ENCODE assay signal across 1 cellular context in the genomic region with DNA sequence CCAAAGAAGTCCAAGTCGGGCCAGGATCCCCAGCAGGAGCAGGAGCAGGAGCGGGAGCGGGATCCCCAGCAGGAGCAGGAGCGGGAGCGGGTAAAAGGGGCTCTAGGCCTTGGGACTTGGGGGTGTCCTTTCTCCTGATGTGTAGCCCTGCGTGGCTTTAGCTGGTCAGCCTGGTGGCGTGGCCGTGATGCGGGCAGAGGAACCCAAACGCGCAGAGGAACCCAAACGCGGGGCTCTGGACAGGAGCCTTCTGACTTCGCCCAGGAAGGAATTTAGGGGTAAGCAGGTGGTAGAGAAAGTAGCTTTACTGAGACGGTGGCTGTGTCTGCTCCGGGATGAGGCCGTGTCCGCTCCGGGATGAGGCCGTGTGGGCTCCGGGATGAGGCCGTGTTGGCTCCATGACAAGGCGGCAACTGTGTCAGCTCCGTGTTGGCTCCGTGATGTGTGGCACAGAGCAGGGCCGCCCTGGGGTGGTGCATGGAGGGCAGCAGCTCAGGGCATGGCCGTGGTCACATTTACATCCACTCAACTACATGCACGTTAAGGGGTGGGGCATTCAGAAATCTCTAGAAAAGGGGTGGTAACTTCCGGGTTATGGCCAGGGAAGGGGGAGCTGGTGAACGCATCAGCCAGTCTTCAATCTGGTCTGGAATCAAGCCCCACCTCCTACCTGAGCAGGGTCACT.
TF ChIP-seq lines count a peak whose summit lies in the region.

No MANE protein-coding gene starts in this region.

TF ChIP-seq in HepG2, 621 proteins besides CTCF, POLR2A, EP300 and RAD21 (continues in another document):
- TF ChIP-seq POLR2G (IDR thresholded peaks at IDR 0.05; ENCODE audit: low read depth, low read length): peak; percentile 75; the same call in 1 of the 2 replicates
- no peak for TF ChIP-seq ZNF891 (CRISPR knock-in tag; IDR thresholded peaks at IDR 0.05)
- 0 out of 2 replicates have a peak, but pooled peaks have one; percentile 59 for TF ChIP-seq AFF4 (CRISPR knock-in tag; IDR thresholded peaks at IDR 0.05)
- TF ChIP-seq NCOA5 (CRISPR knock-in tag; IDR thresholded peaks at IDR 0.05): no peak
- no peak for TF ChIP-seq AGO1 (IDR thresholded peaks at IDR 0.05; ENCODE audit: low read depth, low read length, poor library complexity, severe bottlenecking)
- TF ChIP-seq TBX3 (IDR thresholded peaks at IDR 0.05; ENCODE audit: borderline replicate concordance): no peak
- TF ChIP-seq, protein P1, sequence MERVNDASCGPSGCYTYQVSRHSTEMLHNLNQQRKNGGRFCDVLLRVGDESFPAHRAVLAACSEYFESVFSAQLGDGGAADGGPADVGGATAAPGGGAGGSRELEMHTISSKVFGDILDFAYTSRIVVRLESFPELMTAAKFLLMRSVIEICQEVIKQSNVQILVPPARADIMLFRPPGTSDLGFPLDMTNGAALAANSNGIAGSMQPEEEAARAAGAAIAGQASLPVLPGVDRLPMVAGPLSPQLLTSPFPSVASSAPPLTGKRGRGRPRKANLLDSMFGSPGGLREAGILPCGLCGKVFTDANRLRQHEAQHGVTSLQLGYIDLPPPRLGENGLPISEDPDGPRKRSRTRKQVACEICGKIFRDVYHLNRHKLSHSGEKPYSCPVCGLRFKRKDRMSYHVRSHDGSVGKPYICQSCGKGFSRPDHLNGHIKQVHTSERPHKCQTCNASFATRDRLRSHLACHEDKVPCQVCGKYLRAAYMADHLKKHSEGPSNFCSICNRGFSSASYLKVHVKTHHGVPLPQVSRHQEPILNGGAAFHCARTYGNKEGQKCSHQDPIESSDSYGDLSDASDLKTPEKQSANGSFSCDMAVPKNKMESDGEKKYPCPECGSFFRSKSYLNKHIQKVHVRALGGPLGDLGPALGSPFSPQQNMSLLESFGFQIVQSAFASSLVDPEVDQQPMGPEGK (CRISPR knock-in tag; IDR thresholded peaks at IDR 0.05): peak; percentile 30; the same call in 1 of the 2 replicates
- no peak for TF ChIP-seq EZH2 (conservative IDR thresholded peaks at IDR 0.05; ENCODE audit: low read depth, low read length)
- TF ChIP-seq ZNF441 (CRISPR knock-in tag; IDR thresholded peaks at IDR 0.05; ENCODE audit: borderline replicate concordance): no peak
- TF ChIP-seq, protein P2, sequence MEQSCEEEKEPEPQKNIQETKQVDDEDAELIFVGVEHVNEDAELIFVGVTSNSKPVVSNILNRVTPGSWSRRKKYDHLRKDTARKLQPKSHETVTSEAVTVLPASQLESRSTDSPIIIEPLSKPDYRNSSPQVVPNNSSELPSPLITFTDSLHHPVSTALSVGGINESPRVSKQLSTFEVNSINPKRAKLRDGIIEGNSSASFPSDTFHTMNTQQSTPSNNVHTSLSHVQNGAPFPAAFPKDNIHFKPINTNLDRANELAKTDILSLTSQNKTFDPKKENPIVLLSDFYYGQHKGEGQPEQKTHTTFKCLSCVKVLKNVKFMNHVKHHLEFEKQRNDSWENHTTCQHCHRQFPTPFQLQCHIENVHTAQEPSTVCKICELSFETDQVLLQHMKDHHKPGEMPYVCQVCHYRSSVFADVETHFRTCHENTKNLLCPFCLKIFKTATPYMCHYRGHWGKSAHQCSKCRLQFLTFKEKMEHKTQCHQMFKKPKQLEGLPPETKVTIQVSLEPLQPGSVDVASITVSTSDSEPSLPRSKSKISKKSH (CRISPR knock-in tag; IDR thresholded peaks at IDR 0.05; ENCODE audit: borderline replicate concordance): 0 out of 2 replicates have a peak, but pooled peaks have one; percentile 29
- TF ChIP-seq ZSCAN21 (CRISPR knock-in tag; IDR thresholded peaks at IDR 0.05; ENCODE audit: borderline replicate concordance): peak; percentile 79; the same call in 1 of the 2 replicates
- no peak for TF ChIP-seq MZF1 (CRISPR knock-in tag; IDR thresholded peaks at IDR 0.05; ENCODE audit: borderline replicate concordance)
- TF ChIP-seq ZNF547 (CRISPR knock-in tag; IDR thresholded peaks at IDR 0.05): peak; percentile 16; the same call in 1 of the 2 replicates
- TF ChIP-seq ZNF546 (CRISPR knock-in tag; conservative IDR thresholded peaks at IDR 0.05): no peak
- TF ChIP-seq EHMT2 (IDR thresholded peaks at IDR 0.05; ENCODE audit: borderline replicate concordance, low read depth, low read length): no peak
- TF ChIP-seq, protein P3, sequence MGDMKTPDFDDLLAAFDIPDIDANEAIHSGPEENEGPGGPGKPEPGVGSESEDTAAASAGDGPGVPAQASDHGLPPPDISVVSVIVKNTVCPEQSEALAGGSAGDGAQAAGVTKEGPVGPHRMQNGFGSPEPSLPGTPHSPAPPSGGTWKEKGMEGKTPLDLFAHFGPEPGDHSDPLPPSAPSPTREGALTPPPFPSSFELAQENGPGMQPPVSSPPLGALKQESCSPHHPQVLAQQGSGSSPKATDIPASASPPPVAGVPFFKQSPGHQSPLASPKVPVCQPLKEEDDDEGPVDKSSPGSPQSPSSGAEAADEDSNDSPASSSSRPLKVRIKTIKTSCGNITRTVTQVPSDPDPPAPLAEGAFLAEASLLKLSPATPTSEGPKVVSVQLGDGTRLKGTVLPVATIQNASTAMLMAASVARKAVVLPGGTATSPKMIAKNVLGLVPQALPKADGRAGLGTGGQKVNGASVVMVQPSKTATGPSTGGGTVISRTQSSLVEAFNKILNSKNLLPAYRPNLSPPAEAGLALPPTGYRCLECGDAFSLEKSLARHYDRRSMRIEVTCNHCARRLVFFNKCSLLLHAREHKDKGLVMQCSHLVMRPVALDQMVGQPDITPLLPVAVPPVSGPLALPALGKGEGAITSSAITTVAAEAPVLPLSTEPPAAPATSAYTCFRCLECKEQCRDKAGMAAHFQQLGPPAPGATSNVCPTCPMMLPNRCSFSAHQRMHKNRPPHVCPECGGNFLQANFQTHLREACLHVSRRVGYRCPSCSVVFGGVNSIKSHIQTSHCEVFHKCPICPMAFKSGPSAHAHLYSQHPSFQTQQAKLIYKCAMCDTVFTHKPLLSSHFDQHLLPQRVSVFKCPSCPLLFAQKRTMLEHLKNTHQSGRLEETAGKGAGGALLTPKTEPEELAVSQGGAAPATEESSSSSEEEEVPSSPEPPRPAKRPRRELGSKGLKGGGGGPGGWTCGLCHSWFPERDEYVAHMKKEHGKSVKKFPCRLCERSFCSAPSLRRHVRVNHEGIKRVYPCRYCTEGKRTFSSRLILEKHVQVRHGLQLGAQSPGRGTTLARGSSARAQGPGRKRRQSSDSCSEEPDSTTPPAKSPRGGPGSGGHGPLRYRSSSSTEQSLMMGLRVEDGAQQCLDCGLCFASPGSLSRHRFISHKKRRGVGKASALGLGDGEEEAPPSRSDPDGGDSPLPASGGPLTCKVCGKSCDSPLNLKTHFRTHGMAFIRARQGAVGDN (CRISPR knock-in tag; IDR thresholded peaks at IDR 0.05): peak; percentile 97
- TF ChIP-seq GLI4 (CRISPR knock-in tag; IDR thresholded peaks at IDR 0.05; ENCODE audit: borderline replicate concordance): no peak
- no peak for TF ChIP-seq NFYB (CRISPR knock-in tag; IDR thresholded peaks at IDR 0.05)
- TF ChIP-seq, protein P4, sequence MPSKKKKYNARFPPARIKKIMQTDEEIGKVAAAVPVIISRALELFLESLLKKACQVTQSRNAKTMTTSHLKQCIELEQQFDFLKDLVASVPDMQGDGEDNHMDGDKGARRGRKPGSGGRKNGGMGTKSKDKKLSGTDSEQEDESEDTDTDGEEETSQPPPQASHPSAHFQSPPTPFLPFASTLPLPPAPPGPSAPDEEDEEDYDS (CRISPR knock-in tag; IDR thresholded peaks at IDR 0.05): peak; percentile 61; the same call in 1 of the 2 replicates
- TF ChIP-seq GABPB1 (CRISPR knock-in tag; IDR thresholded peaks at IDR 0.05): peak; percentile 70
- no peak for TF ChIP-seq ZNF614 (CRISPR knock-in tag; IDR thresholded peaks at IDR 0.05; ENCODE audit: borderline replicate concordance)
- no peak; the same call in 1 of the 2 replicates for TF ChIP-seq UBTF (CRISPR knock-in tag; IDR thresholded peaks at IDR 0.05)
- TF ChIP-seq MTA1 (CRISPR knock-in tag; IDR thresholded peaks at IDR 0.05; ENCODE audit: borderline replicate concordance): peak; percentile 40; the same call in 1 of the 2 replicates
- TF ChIP-seq TMF1 (CRISPR knock-in tag; IDR thresholded peaks at IDR 0.05; ENCODE audit: low read depth): peak; percentile 43; the same call in 1 of the 2 replicates
- TF ChIP-seq, protein P5, sequence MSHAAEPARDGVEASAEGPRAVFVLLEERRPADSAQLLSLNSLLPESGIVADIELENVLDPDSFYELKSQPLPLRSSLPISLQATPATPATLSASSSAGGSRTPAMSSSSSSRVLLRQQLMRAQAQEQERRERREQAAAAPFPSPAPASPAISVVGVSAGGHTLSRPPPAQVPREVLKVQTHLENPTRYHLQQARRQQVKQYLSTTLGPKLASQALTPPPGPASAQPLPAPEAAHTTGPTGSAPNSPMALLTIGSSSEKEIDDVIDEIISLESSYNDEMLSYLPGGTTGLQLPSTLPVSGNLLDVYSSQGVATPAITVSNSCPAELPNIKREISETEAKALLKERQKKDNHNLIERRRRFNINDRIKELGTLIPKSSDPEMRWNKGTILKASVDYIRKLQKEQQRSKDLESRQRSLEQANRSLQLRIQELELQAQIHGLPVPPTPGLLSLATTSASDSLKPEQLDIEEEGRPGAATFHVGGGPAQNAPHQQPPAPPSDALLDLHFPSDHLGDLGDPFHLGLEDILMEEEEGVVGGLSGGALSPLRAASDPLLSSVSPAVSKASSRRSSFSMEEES (CRISPR knock-in tag; IDR thresholded peaks at IDR 0.05): 0 out of 2 replicates have a peak, but pooled peaks have one; percentile 23
- TF ChIP-seq NFIB (CRISPR knock-in tag; IDR thresholded peaks at IDR 0.05; ENCODE audit: borderline replicate concordance): no peak
- TF ChIP-seq KMT2A (CRISPR knock-in tag; IDR thresholded peaks at IDR 0.05): no peak
- no peak for TF ChIP-seq MED13 (CRISPR knock-in tag; IDR thresholded peaks at IDR 0.05)
- peak; percentile 38 for TF ChIP-seq ZNF574 (CRISPR knock-in tag; IDR thresholded peaks at IDR 0.05)
- TF ChIP-seq ZNF430 (CRISPR knock-in tag; IDR thresholded peaks at IDR 0.05): peak; percentile 19; the same call in 1 of the 2 replicates
- no peak for TF ChIP-seq PLSCR1 (CRISPR knock-in tag; IDR thresholded peaks at IDR 0.05; ENCODE audit: borderline replicate concordance)
- TF ChIP-seq ZNF263 (CRISPR knock-in tag; IDR thresholded peaks at IDR 0.05): no peak
- no peak for TF ChIP-seq SMYD3 (CRISPR knock-in tag; IDR thresholded peaks at IDR 0.05)
- TF ChIP-seq PLRG1 (conservative IDR thresholded peaks at IDR 0.05): no peak
- TF ChIP-seq RBFOX2 (IDR thresholded peaks at IDR 0.05; ENCODE audit: low read depth, low read length): peak; percentile 89
- TF ChIP-seq ZBTB7B (CRISPR knock-in tag; IDR thresholded peaks at IDR 0.05): no peak
